1 cellular context compared by ENCODE assay signal in genomic region chr20:35652641-35653429, GRCh38.
TF ChIP-seq lines count a peak whose summit lies in the region.

No MANE protein-coding gene starts in this region.

TF ChIP-seq in H1, 55 proteins besides CTCF, POLR2A, EP300 and RAD21:
- TF ChIP-seq CHD2 (IDR thresholded peaks at IDR 0.05; ENCODE audit: low read length) (no peak), POLR2AphosphoS5 (IDR thresholded peaks at IDR 0.05; ENCODE audit: low read depth, low read length) (peak; percentile 35; the same call in 1 of the 2 replicates), BRCA1 (IDR thresholded peaks at IDR 0.05; ENCODE audit: low read depth, low read length) (no peak)
TF ChIP-seq in H1: peak in this region for 1.
